ENCODE assay signal across 8 cellular contexts in genomic region chr22:20267441-20268288, GRCh38. TPM values are rescaled to one million over a fixed set of nuclear protein-coding genes. Genes with fewer than 3 reads are reported as not detected.
DNase-seq lines count a peak whose midpoint lies in the region; ATAC-seq and TF ChIP-seq lines count a peak whose summit lies in the region.

No MANE protein-coding gene starts in this region.

- H3K4me1 Mint-ChIP-seq in T-helper 2 cell treated with Interferon-gamma antibody and Interleukin-4, amounts not matched to agents 5 μg/mL and 100 μg/mL, for 36 hours (ENCODE audit: low read depth): peaks cover 2% of the 10 kb centered on the region
- no peaks in the 10 kb centered on the region for H3K4me1 Mint-ChIP-seq in activated T-helper 17 cell treated with anti-CD3 and anti-CD28 coated beads, Interleukin-2, amount 50 U/mL, for 72 hours

- no peaks in the 10 kb centered on the region for H3K36me3 ChIP-seq in thoracic aorta

- CTCF ChIA-PET in GM10248 (lab: Yijun Ruan, JAX): no interaction called here

- H3K27me3 ChIP-seq in thoracic aorta (replicated peaks; ENCODE audit: insufficient read depth): no peaks in the 10 kb centered on the region

- POLR2A ChIA-PET in GM10248 (lab: Yijun Ruan, JAX): no interaction called here

- no peak for ATAC-seq in activated T-helper 17 cell treated with anti-CD3 and anti-CD28 coated beads, Interleukin-2, amount 50 U/mL, for 72 hours (replicated peaks)
- ATAC-seq in left colon (peak; percentile 39), thoracic aorta (ENCODE audit: insufficient number of reproducible peaks, low FRiP score, low read depth) (no peak)

- peak; percentile 6 for DNase-seq in T-helper 2 cell treated with Interferon-gamma antibody and Interleukin-4, amounts not matched to agents 5 μg/mL and 100 μg/mL, for 36 hours (ENCODE audit: low spot score)
- DNase-seq in T-helper 2 cell (no peak), left colon (peak in 1 of 2 donors; percentile 56), thoracic aorta (ENCODE audit: low spot score) (no peak), GM19240 (ENCODE audit: insufficient read length, low spot score) (no peak), medulla oblongata (ENCODE audit: extremely low spot score) (no peak), GM10248 (ENCODE audit: extremely low spot score) (no peak)

- intact Hi-C loops in left colon (cut with DNase I, micrococcal nuclease): loop anchor here in 1 of 2 donors (5.0 kb wide), 1 partner anchor 110 kb away; no protein-coding TSS in a partner anchor

- H3K27ac Mint-ChIP-seq in T-helper 2 cell treated with Interferon-gamma antibody and Interleukin-4, amounts not matched to agents 5 μg/mL and 100 μg/mL, for 36 hours: no peak overlapping the region
- H3K27ac Mint-ChIP-seq in activated T-helper 17 cell treated with anti-CD3 and anti-CD28 coated beads, Interleukin-2, amount 50 U/mL, for 72 hours: no peak overlapping the region

- H3K27me3 Mint-ChIP-seq in T-helper 2 cell treated with Interferon-gamma antibody and Interleukin-4, amounts not matched to agents 5 μg/mL and 100 μg/mL, for 36 hours (ENCODE audit: low read depth): peaks cover 4% of the 10 kb centered on the region
- H3K27me3 Mint-ChIP-seq in activated T-helper 17 cell treated with anti-CD3 and anti-CD28 coated beads, Interleukin-2, amount 50 U/mL, for 72 hours: no peaks in the 10 kb centered on the region

- H3K4me1 ChIP-seq in thoracic aorta (ENCODE audit: control insufficient read depth in 1 of 2, low read depth in 2 of 2): peaks cover 0 to 11% of the 10 kb centered on the region in 2 donors

- H3K9me3 ChIP-seq in thoracic aorta: no peaks in the 10 kb centered on the region

- H3K4me3 ChIP-seq in thoracic aorta: peak overlapping the region; percentile 70

- no peaks in the 10 kb centered on the region for H3K9me3 Mint-ChIP-seq in T-helper 2 cell treated with Interferon-gamma antibody and Interleukin-4, amounts not matched to agents 5 μg/mL and 100 μg/mL, for 36 hours
- H3K9me3 Mint-ChIP-seq in activated T-helper 17 cell treated with anti-CD3 and anti-CD28 coated beads, Interleukin-2, amount 50 U/mL, for 72 hours: no peaks in the 10 kb centered on the region

- H3K36me3 Mint-ChIP-seq in T-helper 2 cell treated with Interferon-gamma antibody and Interleukin-4, amounts not matched to agents 5 μg/mL and 100 μg/mL, for 36 hours (ENCODE audit: low read depth): no peaks in the 10 kb centered on the region
- H3K36me3 Mint-ChIP-seq in activated T-helper 17 cell treated with anti-CD3 and anti-CD28 coated beads, Interleukin-2, amount 50 U/mL, for 72 hours (ENCODE audit: low read depth): no peaks in the 10 kb centered on the region

- H3K27ac ChIP-seq in thoracic aorta: no peak overlapping the region

- TF ChIP-seq CTCF in thoracic aorta (IDR thresholded peaks at IDR 0.05): no peak
- TF ChIP-seq CTCF in GM10248 (IDR thresholded peaks at IDR 0.05; ENCODE audit: control extremely low read depth, extremely low read depth, low read depth, missing control alignments): no peak

- H3K4me3 Mint-ChIP-seq in T-helper 2 cell treated with Interferon-gamma antibody and Interleukin-4, amounts not matched to agents 5 μg/mL and 100 μg/mL, for 36 hours: peak overlapping the region; percentile 9
- H3K4me3 Mint-ChIP-seq in activated T-helper 17 cell treated with anti-CD3 and anti-CD28 coated beads, Interleukin-2, amount 50 U/mL, for 72 hours: peak overlapping the region; percentile 21

RNA-seq across cellular contexts. Expression of gene RTN4R, which starts 0.5 kb away (rescaled TPM):
- total RNA-seq in activated T-helper 17 cell treated with anti-CD3 and anti-CD28 coated beads, Interleukin-2, amount 50 U/mL, for 72 hours: 1 to 10 TPM; 1.4 to 2.6 TPM
- total RNA-seq in left colon: 1 to 10 TPM; 4.0 to 6.5 TPM
- total RNA-seq in thoracic aorta: 1 to 10 TPM in 1 of 2 donors, not detected in 1; 7.4 TPM

RNA-seq across cellular contexts. Expression of gene DGCR6L, which starts 52.2 kb away (rescaled TPM):
- 10 to 100 TPM; 20.5 to 29.2 TPM for total RNA-seq in activated T-helper 17 cell treated with anti-CD3 and anti-CD28 coated beads, Interleukin-2, amount 50 U/mL, for 72 hours
- total RNA-seq in left colon (10 to 100 TPM; 25.7 to 26.1 TPM), thoracic aorta (10 to 100 TPM; 28.8 to 69.3 TPM)
